In genomic region chr11:65448074-65448417, GRCh38 we compare ENCODE assay signal across 8 cellular contexts. TPM values are rescaled to one million over a fixed set of nuclear protein-coding genes. Genes with fewer than 3 reads are reported as not detected.
DNase-seq lines count a peak whose midpoint lies in the region; ATAC-seq and TF ChIP-seq lines count a peak whose summit lies in the region.
"Had no signal": no experiment of that assay in that cellular context is flagged by ENCODE, and none has a peak within 500 bp of the region (broad histone marks: within the 10 kb centered on the region; RNA-seq: fewer than 3 reads in every experiment).

No MANE protein-coding gene starts in this region.

- no peak overlapping the region for H2AFZ ChIP-seq in fibroblast of lung (ENCODE audit: low read length)

- H3K27ac Mint-ChIP-seq in stimulated activated effector memory CD8-positive, alpha-beta T cell treated with anti-CD3 and anti-CD28 coated beads, Interleukin-12 subunit alpha, Interleukin-12 subunit beta, amount 100 ng/mL, for 72 hours: peak overlapping the region; percentile 84
- H3K27ac Mint-ChIP-seq: stimulated activated naive CD8-positive, alpha-beta T cell treated with anti-CD3 and anti-CD28 coated beads, Interleukin-15, Interleukin-2, amounts not matched to agents 100 ng/mL and 50 ng/mL, for 24 hours had no signal

- H3K4me3 ChIP-seq in Peyer's patch: no peak overlapping the region
- no peak overlapping the region for H3K4me3 ChIP-seq in fibroblast of lung (replicated peaks in 1 of 4; ENCODE audit: control extremely low read depth in 1 of 4, insufficient read depth in 1 of 4, low read depth in 3 of 4, low read length in 4 of 4)

- peak; percentile 9 for DNase-seq in G401 (ENCODE audit: low spot score)
- peak in 2 of 3 donors; percentile 21 to 46 for DNase-seq in Peyer's patch
- peak in 1 of 2 donors; percentile 44 for DNase-seq in fibroblast of lung (ENCODE audit: low read depth in 2 of 2)
- no peak for DNase-seq in stimulated activated effector memory CD8-positive, alpha-beta T cell treated with anti-CD3 and anti-CD28 coated beads, Interleukin-12 subunit alpha, Interleukin-12 subunit beta, amount 100 ng/mL, for 72 hours (ENCODE audit: low spot score in 2 of 2)
- no peak for DNase-seq in caudate nucleus (lab: John Stamatoyannopoulos, UW)
- no peak for DNase-seq in epidermal melanocyte (ENCODE audit: insufficient read length, low spot score)

- peak; percentile 2 for ATAC-seq in stimulated activated effector memory CD8-positive, alpha-beta T cell treated with anti-CD3 and anti-CD28 coated beads, Interleukin-12 subunit alpha, Interleukin-12 subunit beta, amount 100 ng/mL, for 72 hours
- ATAC-seq in HG02623 (IDR thresholded peaks at IDR 0.05; ENCODE audit: unreplicated experiment): no peak

- H3K9me3 ChIP-seq in Peyer's patch: no peaks in the 10 kb centered on the region
- H3K9me3 ChIP-seq in fibroblast of lung (ENCODE audit: control insufficient read depth, insufficient read depth, low read depth, low read length): no peaks in the 10 kb centered on the region

- H3K4me1 ChIP-seq in Peyer's patch: peaks cover 0 to 1% (median 0%) of the 10 kb centered on the region in 4 donors
- H3K4me1 ChIP-seq in fibroblast of lung (ENCODE audit: control insufficient read depth, extremely low read depth, insufficient read depth, low read length): peaks cover 13% of the 10 kb centered on the region

- H3K27me3 ChIP-seq in Peyer's patch (no peaks in the 10 kb centered on the region), fibroblast of lung (ENCODE audit: control insufficient read depth, insufficient read depth, low read length) (no peaks in the 10 kb centered on the region)

- H3K79me2 ChIP-seq in fibroblast of lung (ENCODE audit: control insufficient read depth, insufficient read depth, low read length): peaks cover 17% of the 10 kb centered on the region

- H3K27ac ChIP-seq in Peyer's patch: peak overlapping the region in 2 of 4 donors; percentile 1 to 52
- H3K27ac ChIP-seq in fibroblast of lung (ENCODE audit: insufficient read depth, low read length): peak overlapping the region; percentile 39
- H3K27ac ChIP-seq in caudate nucleus (ENCODE audit: low read depth, low read length): no peak overlapping the region

- H3K4me1 Mint-ChIP-seq in stimulated activated effector memory CD8-positive, alpha-beta T cell treated with anti-CD3 and anti-CD28 coated beads, Interleukin-12 subunit alpha, Interleukin-12 subunit beta, amount 100 ng/mL, for 72 hours: peaks cover 40% of the 10 kb centered on the region

- in situ Hi-C loops in G401 (cut with HindIII; ENCODE audit: low sequenced_read_pairs): no loop called here

- TF ChIP-seq CTCF in Peyer's patch (IDR thresholded peaks at IDR 0.05) (no peak), fibroblast of lung (conservative IDR thresholded peaks at IDR 0.05 in 1 of 2, IDR thresholded peaks at IDR 0.05 in 1 of 2; ENCODE audit: low read depth in 1 of 2, low read length in 2 of 2) (no peak)

- H3K9ac ChIP-seq in fibroblast of lung (ENCODE audit: insufficient read depth, low read length): no peak overlapping the region

- H3K36me3 ChIP-seq in Peyer's patch (peaks cover 0 to 25% (median 0%) of the 10 kb centered on the region in 3 donors), fibroblast of lung (ENCODE audit: control insufficient read depth, insufficient read depth, low read length) (peaks cover 22% of the 10 kb centered on the region)

- H4K20me1 ChIP-seq in fibroblast of lung (ENCODE audit: control insufficient read depth, extremely low read depth, insufficient read depth, low read length): peaks cover 2% of the 10 kb centered on the region

- H3K4me3 Mint-ChIP-seq in stimulated activated effector memory CD8-positive, alpha-beta T cell treated with anti-CD3 and anti-CD28 coated beads, Interleukin-12 subunit alpha, Interleukin-12 subunit beta, amount 100 ng/mL, for 72 hours: no peak overlapping the region
- H3K4me3 Mint-ChIP-seq: stimulated activated naive CD8-positive, alpha-beta T cell treated with anti-CD3 and anti-CD28 coated beads, Interleukin-15, Interleukin-2, amounts not matched to agents 100 ng/mL and 50 ng/mL, for 24 hours had no signal

- peaks cover 54% of the 10 kb centered on the region for H3K36me3 Mint-ChIP-seq in stimulated activated effector memory CD8-positive, alpha-beta T cell treated with anti-CD3 and anti-CD28 coated beads, Interleukin-12 subunit alpha, Interleukin-12 subunit beta, amount 100 ng/mL, for 72 hours

- no peaks in the 10 kb centered on the region for H3K9me3 Mint-ChIP-seq in stimulated activated effector memory CD8-positive, alpha-beta T cell treated with anti-CD3 and anti-CD28 coated beads, Interleukin-12 subunit alpha, Interleukin-12 subunit beta, amount 100 ng/mL, for 72 hours
- H3K9me3 Mint-ChIP-seq: stimulated activated naive CD8-positive, alpha-beta T cell treated with anti-CD3 and anti-CD28 coated beads, Interleukin-15, Interleukin-2, amounts not matched to agents 100 ng/mL and 50 ng/mL, for 24 hours had no signal

- no peak for TF ChIP-seq POLR2A in Peyer's patch (IDR thresholded peaks at IDR 0.05)

- H3K4me2 ChIP-seq in fibroblast of lung (ENCODE audit: extremely low read depth, insufficient read depth, low read length): no peak overlapping the region

RNA-seq across cellular contexts. Expression of gene NEAT1, which starts 25.4 kb away (rescaled TPM):
- total RNA-seq in G401 (2014; rRNA removed; shearing (Covaris generic)): 4.4 and 12.4 TPM in 2 replicates
- total RNA-seq in Peyer's patch (1,000 to 10,000 TPM in 2 of 4 donors, 100 to 1,000 TPM in 2; 705 to 1,411 (median 1,064) TPM), fibroblast of lung (177 and 299 TPM in 2 replicates)
- polyA plus RNA-seq in fibroblast of lung: 40.6 and 40.9 TPM in 2 replicates
- 140 and 151 TPM in 2 replicates for polyA plus RNA-seq in fibroblast of lung (2012)
- polyA minus RNA-seq in fibroblast of lung (ENCODE audit: low replicate concordance): 61.4 and 179 TPM in 2 replicates

RNA-seq across cellular contexts. Expression of gene MALAT1, which starts 50.8 kb away (rescaled TPM):
- 166 and 288 TPM in 2 replicates for total RNA-seq in G401 (2014; rRNA removed; shearing (Covaris generic))
- total RNA-seq in Peyer's patch (over 10,000 TPM; 10,683 to 28,425 (median 19,356) TPM), fibroblast of lung (14,068 and 21,991 TPM in 2 replicates)
- polyA plus RNA-seq in fibroblast of lung: 482 and 583 TPM in 2 replicates
- polyA plus RNA-seq in fibroblast of lung (2012): 274 and 335 TPM in 2 replicates
- polyA minus RNA-seq in fibroblast of lung (ENCODE audit: low replicate concordance): 1,820 and 2,014 TPM in 2 replicates

Comparison
In these comparisons a context has a peak if more than half of its experiments do, and no peak if none do; other contexts are left out.
1. DNase-seq: peak in G401 (single experiment) and Peyer's patch (2 of 3); none in stimulated activated effector memory CD8-positive, alpha-beta T cell treated with anti-CD3 and anti-CD28 coated beads, Interleukin-12 subunit alpha, Interleukin-12 subunit beta, amount 100 ng/mL, for 72 hours (0 of 2), caudate nucleus (0 of 61) and epidermal melanocyte (single experiment).
2. RNA of gene NEAT1, which starts 25.4 kb away (total RNA-seq): 705 to 1,411 TPM in Peyer's patch and 177 to 299 TPM in fibroblast of lung; 4.4 to 12.4 TPM in G401; every median in the first group is over 10 times any median in the second.
3. RNA of gene MALAT1, which starts 50.8 kb away (total RNA-seq): 10,683 to 28,425 TPM in Peyer's patch and 14,068 to 21,991 TPM in fibroblast of lung; 166 to 288 TPM in G401; every median in the first group is over 10 times any median in the second.